1 cellular context compared by ENCODE assay signal in the genomic region with DNA sequence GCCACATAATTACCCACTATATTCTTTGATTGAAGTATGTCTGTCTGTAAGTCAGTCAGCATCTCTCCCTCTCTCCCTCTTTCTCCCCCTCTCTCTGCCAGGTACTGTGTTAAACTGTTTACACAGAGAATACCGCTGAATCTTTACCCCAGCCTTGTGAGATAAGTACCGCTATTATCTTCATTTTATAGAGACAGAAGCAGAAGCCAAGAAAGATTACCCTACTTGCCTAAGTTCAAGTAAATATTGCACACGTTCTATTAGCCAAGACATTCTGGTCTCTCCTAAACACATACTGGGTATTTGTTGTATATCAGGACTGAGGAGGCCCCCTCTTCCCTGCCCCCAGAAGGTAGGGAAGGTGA.
TF ChIP-seq lines count a peak whose summit lies in the region.

No MANE protein-coding gene starts in this region.

TF ChIP-seq in HEK293, 187 proteins besides CTCF, POLR2A, EP300 and RAD21 (continued from another document):
- TF ChIP-seq, protein P1, sequence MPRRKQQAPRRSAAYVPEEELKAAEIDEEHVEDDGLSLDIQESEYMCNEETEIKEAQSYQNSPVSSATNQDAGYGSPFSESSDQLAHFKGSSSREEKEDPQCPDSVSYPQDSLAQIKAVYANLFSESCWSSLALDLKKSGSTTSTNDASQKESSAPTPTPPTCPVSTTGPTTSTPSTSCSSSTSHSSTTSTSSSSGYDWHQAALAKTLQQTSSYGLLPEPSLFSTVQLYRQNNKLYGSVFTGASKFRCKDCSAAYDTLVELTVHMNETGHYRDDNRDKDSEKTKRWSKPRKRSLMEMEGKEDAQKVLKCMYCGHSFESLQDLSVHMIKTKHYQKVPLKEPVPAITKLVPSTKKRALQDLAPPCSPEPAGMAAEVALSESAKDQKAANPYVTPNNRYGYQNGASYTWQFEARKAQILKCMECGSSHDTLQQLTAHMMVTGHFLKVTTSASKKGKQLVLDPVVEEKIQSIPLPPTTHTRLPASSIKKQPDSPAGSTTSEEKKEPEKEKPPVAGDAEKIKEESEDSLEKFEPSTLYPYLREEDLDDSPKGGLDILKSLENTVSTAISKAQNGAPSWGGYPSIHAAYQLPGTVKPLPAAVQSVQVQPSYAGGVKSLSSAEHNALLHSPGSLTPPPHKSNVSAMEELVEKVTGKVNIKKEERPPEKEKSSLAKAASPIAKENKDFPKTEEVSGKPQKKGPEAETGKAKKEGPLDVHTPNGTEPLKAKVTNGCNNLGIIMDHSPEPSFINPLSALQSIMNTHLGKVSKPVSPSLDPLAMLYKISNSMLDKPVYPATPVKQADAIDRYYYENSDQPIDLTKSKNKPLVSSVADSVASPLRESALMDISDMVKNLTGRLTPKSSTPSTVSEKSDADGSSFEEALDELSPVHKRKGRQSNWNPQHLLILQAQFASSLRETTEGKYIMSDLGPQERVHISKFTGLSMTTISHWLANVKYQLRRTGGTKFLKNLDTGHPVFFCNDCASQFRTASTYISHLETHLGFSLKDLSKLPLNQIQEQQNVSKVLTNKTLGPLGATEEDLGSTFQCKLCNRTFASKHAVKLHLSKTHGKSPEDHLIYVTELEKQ (tag by site-specific recombination; IDR thresholded peaks at IDR 0.05; ENCODE audit: borderline replicate concordance) = no peak
- peak; percentile 25; the same call in 1 of the 2 replicates for TF ChIP-seq OVOL3 (tag by site-specific recombination; IDR thresholded peaks at IDR 0.05)
- no peak for TF ChIP-seq ZNF707 (tag by site-specific recombination; IDR thresholded peaks at IDR 0.05)
- no peak for TF ChIP-seq ZNF214 (tag by site-specific recombination; IDR thresholded peaks at IDR 0.05; ENCODE audit: borderline replicate concordance)
- TF ChIP-seq GLIS2 (tag by site-specific recombination; IDR thresholded peaks at IDR 0.05) = no peak
- TF ChIP-seq ZNF223 (tag by site-specific recombination; IDR thresholded peaks at IDR 0.05) = no peak
TF ChIP-seq in HEK293: peak in this region for 3.
